ENCODE assay signal across 8 cellular contexts in the genomic region with DNA sequence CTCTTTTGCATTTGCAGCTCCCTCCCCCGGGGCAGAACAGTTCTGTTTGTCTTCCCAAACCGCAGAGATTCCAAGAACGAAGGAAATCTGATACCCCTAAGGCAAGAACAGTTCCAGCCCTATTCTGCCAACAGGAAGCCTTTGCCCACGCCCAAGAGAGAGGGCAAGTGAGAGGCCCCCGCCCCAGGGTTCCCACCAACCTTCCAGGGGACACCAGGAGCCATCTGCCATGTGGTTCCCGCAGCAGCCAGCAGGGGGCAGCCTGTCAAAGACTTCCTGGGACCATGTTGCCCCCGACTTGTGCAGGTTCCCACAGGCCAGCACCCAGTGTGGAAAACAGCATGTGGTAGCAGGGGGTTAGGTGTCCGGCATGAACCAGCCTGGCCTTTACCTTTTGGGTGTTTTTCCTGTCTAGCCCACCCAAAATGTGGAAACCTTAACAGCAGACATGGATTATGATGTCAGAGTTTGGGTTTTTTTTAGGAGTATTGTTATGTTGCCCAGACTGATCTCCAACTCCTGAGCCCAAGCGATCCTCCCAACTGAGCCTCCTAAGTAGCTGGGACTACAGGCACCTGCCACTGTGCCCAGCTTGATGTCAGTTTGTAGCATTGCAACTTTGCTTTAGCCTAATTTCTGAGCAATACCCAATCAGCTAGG.
DNase-seq lines count a peak whose midpoint lies in the region; ATAC-seq and TF ChIP-seq lines count a peak whose summit lies in the region.

No MANE protein-coding gene starts in this region.

- H3K4me3 ChIP-seq in epithelial cell of esophagus (ENCODE audit: low read length), result no peak overlapping the region

- no peak overlapping the region for H3K4me3 Mint-ChIP-seq in nephron
- no peak overlapping the region for H3K4me3 Mint-ChIP-seq in stimulated activated naive CD8-positive, alpha-beta T cell treated with anti-CD3 and anti-CD28 coated beads, Interleukin-15, amount 100 ng/mL, for 72 hours

- peak; percentile 70 for ATAC-seq in stimulated activated naive CD8-positive, alpha-beta T cell treated with anti-CD3 and anti-CD28 coated beads, Interleukin-15, amount 100 ng/mL, for 72 hours
- ATAC-seq in GM19324 (IDR thresholded peaks at IDR 0.05; ENCODE audit: low FRiP score, unreplicated experiment), result no peak

- DNase-seq in NCI-H2196 (lab: John Stamatoyannopoulos, UW; ENCODE audit: unreplicated experiment), result peak; percentile 16
- DNase-seq in NCI-H2196 treated with DMSO at 0.1 percent for 48 hours (lab: John Stamatoyannopoulos, UW; ENCODE audit: unreplicated experiment), result no peak
- peak; percentile 49 for DNase-seq in NCI-H510A (lab: John Stamatoyannopoulos, UW)
- peak; percentile 95 for DNase-seq in activated CD8-positive, alpha-beta memory T cell treated with anti-CD3 and anti-CD28 coated beads, Interleukin-2, amount 50 U/mL, for 48 hours
- DNase-seq in epithelial cell of esophagus (ENCODE audit: low read depth), result peak; percentile 81
- DNase-seq in stimulated activated naive CD8-positive, alpha-beta T cell treated with anti-CD3 and anti-CD28 coated beads, Interleukin-15, amount 100 ng/mL, for 72 hours, result peak; percentile 66 to 68

- H3K27ac Mint-ChIP-seq in nephron, result no peak overlapping the region
- H3K27ac Mint-ChIP-seq in stimulated activated naive CD8-positive, alpha-beta T cell treated with anti-CD3 and anti-CD28 coated beads, Interleukin-15, amount 100 ng/mL, for 72 hours, result no peak overlapping the region

- no peaks in the 10 kb centered on the region for H3K36me3 Mint-ChIP-seq in nephron (ENCODE audit: low read depth)

- H3K9me3 Mint-ChIP-seq in nephron, result no peaks in the 10 kb centered on the region
- no peaks in the 10 kb centered on the region for H3K9me3 Mint-ChIP-seq in stimulated activated naive CD8-positive, alpha-beta T cell treated with anti-CD3 and anti-CD28 coated beads, Interleukin-15, amount 100 ng/mL, for 72 hours

- TF ChIP-seq CTCF in epithelial cell of esophagus (IDR thresholded peaks at IDR 0.05; ENCODE audit: insufficient read depth, low read depth, low read length, missing control alignments) (peak; percentile 81), nephron (IDR thresholded peaks at IDR 0.05; ENCODE audit: unreplicated experiment in 3 of 3) (peak; percentile 55 to 61 (median 55))

- H3K27me3 Mint-ChIP-seq in nephron (ENCODE audit: low read depth), result peaks cover 9% of the 10 kb centered on the region
- no peaks in the 10 kb centered on the region for H3K27me3 Mint-ChIP-seq in stimulated activated naive CD8-positive, alpha-beta T cell treated with anti-CD3 and anti-CD28 coated beads, Interleukin-15, amount 100 ng/mL, for 72 hours

- no peaks in the 10 kb centered on the region for H3K4me1 Mint-ChIP-seq in nephron
- H3K4me1 Mint-ChIP-seq in stimulated activated naive CD8-positive, alpha-beta T cell treated with anti-CD3 and anti-CD28 coated beads, Interleukin-15, amount 100 ng/mL, for 72 hours, result no peaks in the 10 kb centered on the region
